Comparison of ENCODE assay signal across 13 cellular contexts in genomic region chr7:151566897-151567320, GRCh38. TPM values are rescaled to one million over a fixed set of nuclear protein-coding genes. Genes with fewer than 3 reads are reported as not detected.
A peak's percentile ranks its signal among the peaks of the same experiment; 100 is the strongest.
DNase-seq lines count a peak whose midpoint lies in the region; ATAC-seq and TF ChIP-seq lines count a peak whose summit lies in the region.
"Had no signal": no experiment of that assay in that cellular context is flagged by ENCODE, and none has a peak within 500 bp of the region (broad histone marks: within the 10 kb centered on the region; RNA-seq: fewer than 3 reads in every experiment).

No MANE protein-coding gene starts in this region.

- peaks cover 6% of the 10 kb centered on the region for H3K36me3 ChIP-seq in fibroblast of lung (ENCODE audit: control insufficient read depth, insufficient read depth, low read length)

- no peak overlapping the region for H3K4me2 ChIP-seq in fibroblast of lung (ENCODE audit: extremely low read depth, insufficient read depth, low read length)

- no peaks in the 10 kb centered on the region for H3K9me3 Mint-ChIP-seq in nephron
- H3K9me3 Mint-ChIP-seq: activated naive CD8-positive, alpha-beta T cell treated with anti-CD3 and anti-CD28 coated beads, Interleukin-2, amount 10 ng/mL, durations not matched to agents 7 days and 5 days; CD8-positive, alpha-beta memory T cell; naive B cell had no signal

- no peaks in the 10 kb centered on the region for H3K4me1 ChIP-seq in fibroblast of lung (ENCODE audit: control insufficient read depth, extremely low read depth, insufficient read depth, low read length)

- no peaks in the 10 kb centered on the region for H3K27me3 ChIP-seq in fibroblast of lung (ENCODE audit: control insufficient read depth, insufficient read depth, low read length)

- H3K9ac ChIP-seq in fibroblast of lung (ENCODE audit: insufficient read depth, low read length) = no peak overlapping the region

- no peak overlapping the region for H2AFZ ChIP-seq in fibroblast of lung (ENCODE audit: low read length)

- H3K27ac ChIP-seq in fibroblast of lung (ENCODE audit: insufficient read depth, low read length) = no peak overlapping the region

- no peaks in the 10 kb centered on the region for H3K79me2 ChIP-seq in fibroblast of lung (ENCODE audit: control insufficient read depth, insufficient read depth, low read length)

- H4K20me1 ChIP-seq in fibroblast of lung (ENCODE audit: control insufficient read depth, extremely low read depth, insufficient read depth, low read length) = no peaks in the 10 kb centered on the region

- no peaks in the 10 kb centered on the region for H3K9me3 ChIP-seq in fibroblast of lung (ENCODE audit: control insufficient read depth, insufficient read depth, low read depth, low read length)

- no peak for TF ChIP-seq CTCF in fibroblast of lung (conservative IDR thresholded peaks at IDR 0.05 in 1 of 2, IDR thresholded peaks at IDR 0.05 in 1 of 2; ENCODE audit: low read depth in 1 of 2, low read length in 2 of 2)
- no peak for TF ChIP-seq CTCF in nephron (IDR thresholded peaks at IDR 0.05; ENCODE audit: unreplicated experiment in 3 of 3)

- no peak overlapping the region for H3K4me3 ChIP-seq in fibroblast of lung (replicated peaks in 1 of 4; ENCODE audit: control extremely low read depth in 1 of 4, insufficient read depth in 1 of 4, low read depth in 3 of 4, low read length in 4 of 4)

- H3K4me3 Mint-ChIP-seq in nephron = no peak overlapping the region
- H3K4me3 Mint-ChIP-seq: activated naive CD8-positive, alpha-beta T cell treated with anti-CD3 and anti-CD28 coated beads, Interleukin-2, amount 10 ng/mL, durations not matched to agents 7 days and 5 days; CD8-positive, alpha-beta memory T cell; naive B cell had no signal

- H3K4me1 Mint-ChIP-seq in nephron = peaks cover 9% of the 10 kb centered on the region
- H3K4me1 Mint-ChIP-seq: activated naive CD8-positive, alpha-beta T cell treated with anti-CD3 and anti-CD28 coated beads, Interleukin-2, amount 10 ng/mL, durations not matched to agents 7 days and 5 days; CD8-positive, alpha-beta memory T cell; naive B cell had no signal

- H3K27ac Mint-ChIP-seq in nephron = peak overlapping the region in 2 of 3 experiments; percentile 5 to 67
- H3K27ac Mint-ChIP-seq: activated naive CD8-positive, alpha-beta T cell treated with anti-CD3 and anti-CD28 coated beads, Interleukin-2, amount 10 ng/mL, durations not matched to agents 7 days and 5 days; naive B cell had no signal

- no peaks in the 10 kb centered on the region for H3K27me3 Mint-ChIP-seq in nephron (ENCODE audit: low read depth)
- H3K27me3 Mint-ChIP-seq: activated naive CD8-positive, alpha-beta T cell treated with anti-CD3 and anti-CD28 coated beads, Interleukin-2, amount 10 ng/mL, durations not matched to agents 7 days and 5 days; CD8-positive, alpha-beta memory T cell; naive B cell had no signal

- ATAC-seq in GM21786 (IDR thresholded peaks at IDR 0.05; ENCODE audit: unreplicated experiment) (no peak), HG03135 (IDR thresholded peaks at IDR 0.05; ENCODE audit: unreplicated experiment) (no peak)
- ATAC-seq: HCT116 had no signal

- peaks cover 18% of the 10 kb centered on the region for H3K36me3 Mint-ChIP-seq in nephron (ENCODE audit: low read depth)

- DNase-seq in EH (ENCODE audit: low read depth) = peak; percentile 87
- peak; percentile 76 for DNase-seq in SIG-M5 treated with dmso at 0.1 percent for 504 hours (lab: John Stamatoyannopoulos, UW; ENCODE audit: unreplicated experiment)
- DNase-seq in fibroblast of lung (ENCODE audit: low read depth in 2 of 2) = peak; percentile 62 to 76
- no peak for DNase-seq in NCI-H510A treated with DMSO at 0.1 percent for 48 hours (lab: John Stamatoyannopoulos, UW)
- no peak for DNase-seq in DMS153 (lab: John Stamatoyannopoulos, UW)
- DNase-seq: activated CD4-positive, alpha-beta T cell treated with anti-CD3 and anti-CD28 coated beads for 4 hours; activated naive CD8-positive, alpha-beta T cell treated with anti-CD3 and anti-CD28 coated beads, Interleukin-2, amount 10 ng/mL, durations not matched to agents 7 days and 5 days; CD8-positive, alpha-beta memory T cell; naive B cell had no signal

RNA-seq across cellular contexts. Expression of gene RHEB, which starts 47.2 kb away (rescaled TPM):
- 62.9 and 81.4 TPM in 2 replicates for total RNA-seq in fibroblast of lung
- 122 and 135 TPM in 2 replicates for polyA plus RNA-seq in fibroblast of lung
- 103 and 106 TPM in 2 replicates for polyA plus RNA-seq in fibroblast of lung (2012)
- polyA minus RNA-seq in fibroblast of lung (ENCODE audit: low replicate concordance) = 6.8 and 8.6 TPM in 2 replicates

Comparison
In these comparisons a context has a peak if more than half of its experiments do, and no peak if none do; other contexts are left out.
1. DNase-seq: peak in EH (single experiment), SIG-M5 treated with dmso at 0.1 percent for 504 hours (single experiment) and fibroblast of lung (2 of 2); none in NCI-H510A treated with DMSO at 0.1 percent for 48 hours (single experiment) and DMS153 (single experiment).